In genomic region chr17:2025622-2026309, GRCh38 we compare ENCODE assay signal across 8 cellular contexts. TPM values are rescaled to one million over a fixed set of nuclear protein-coding genes. Genes with fewer than 3 reads are reported as not detected.
A peak's percentile ranks its signal among the peaks of the same experiment; 100 is the strongest.
DNase-seq lines count a peak whose midpoint lies in the region; ATAC-seq, FAIRE-seq and TF ChIP-seq lines count a peak whose summit lies in the region.

No MANE protein-coding gene starts in this region.

- peak overlapping the region; percentile 7; the same call in 1 of the 2 replicates for H2AFZ ChIP-seq in GM12878 (ENCODE audit: control insufficient read depth, low read depth, low read length)

- RAD21 ChIA-PET in GM12878 (lab: Charles Lee; ENCODE audit: unreplicated experiment), result interaction anchor here (0.6 to 0.8 kb wide), 2 partner anchors 117 to 260 kb away, joined by 3 to 5 read pairs; no protein-coding TSS in a partner anchor

- H3K4me3 ChIP-seq in GM12878 (peak overlapping the region; percentile 74), iPS-18a (ENCODE audit: low read length) (peak overlapping the region; percentile 42), skeletal muscle cell (ENCODE audit: low read depth, low read length) (peak overlapping the region; percentile 47)

- TF ChIP-seq CTCF in GM12873 (IDR thresholded peaks at IDR 0.05; ENCODE audit: insufficient read depth, low read depth, low read length, missing control alignments), result peak; percentile 50
- peak; percentile 22 to 33 (median 32); a peak in 4 of 6 replicates for TF ChIP-seq CTCF in GM12878 (IDR thresholded peaks at IDR 0.05 in 2 of 3, conservative IDR thresholded peaks at IDR 0.05 in 1 of 3; ENCODE audit: control insufficient read depth in 2 of 3, extremely low read depth in 1 of 3, insufficient read depth in 1 of 3, low read depth in 3 of 3, low read length in 3 of 3)

- no peak for FAIRE-seq in GM12878 (lab: Jason Lieb, UNC)

- no peak for TF ChIP-seq POLR2A in GM12878 (IDR thresholded peaks at IDR 0.05; ENCODE audit: low read depth, low read length)

- POLR2A ChIA-PET in GM12878 (lab: Charles Lee), result no interaction called here

- intact Hi-C loops in GM12878 (cut with micrococcal nuclease; ENCODE audit: unreplicated experiment), result no loop called here

- BruUV-seq in GM12878 (replicated peaks; lab: Mats Ljungman, UMichigan), result no TSS peak

- no peaks in the 10 kb centered on the region for H4K20me1 ChIP-seq in GM12878 (ENCODE audit: control insufficient read depth, insufficient read depth)

- peaks cover 4% of the 10 kb centered on the region for H3K4me1 ChIP-seq in GM12878 (ENCODE audit: control insufficient read depth, insufficient read depth, low read length)
- peaks cover 5% of the 10 kb centered on the region for H3K4me1 ChIP-seq in iPS-18a (ENCODE audit: control insufficient read depth, low read depth, low read length)

- no peak for ATAC-seq in GM12878
- ATAC-seq in GM21423 (IDR thresholded peaks at IDR 0.05; ENCODE audit: unreplicated experiment), result no peak

- peaks cover 5% of the 10 kb centered on the region; the same call in 1 of the 2 replicates for H3K79me2 ChIP-seq in GM12878 (ENCODE audit: control insufficient read depth, insufficient read depth, low read length)

- H3K9ac ChIP-seq in GM12878 (ENCODE audit: control insufficient read depth, insufficient read depth, low read length), result no peak overlapping the region
- H3K9ac ChIP-seq in iPS-18a (ENCODE audit: low read length), result no peak overlapping the region

- peak overlapping the region; percentile 77 for H3K4me2 ChIP-seq in GM12878 (ENCODE audit: control insufficient read depth, insufficient read depth)

- H3K27me3 ChIP-seq in GM12878 (replicated peaks in 1 of 2; ENCODE audit: control insufficient read depth in 2 of 2, insufficient read depth in 2 of 2, low read length in 1 of 2), result peaks cover 18 to 19% of the 10 kb centered on the region in 2 experiments
- H3K27me3 ChIP-seq in iPS-18a (ENCODE audit: control insufficient read depth, insufficient read depth, low read length), result peaks cover 86% of the 10 kb centered on the region

- peak; percentile 46 for TF ChIP-seq RAD21 in GM12878 (IDR thresholded peaks at IDR 0.05; ENCODE audit: insufficient read depth, low read depth, low read length)

- H3K9me3 ChIP-seq in GM12878 (replicated peaks; ENCODE audit: control insufficient read depth, insufficient read depth, low read length) (no peaks in the 10 kb centered on the region), iPS-18a (ENCODE audit: control insufficient read depth, low read depth, low read length) (no peaks in the 10 kb centered on the region)

- 5% methylated on average over 40 of the region's 55 CpGs for WGBS in GM12878 (ENCODE audit: insufficient coverage, insufficient replicate concordance, low lambda C conversion rate, missing lambda C conversion rate)

- SMC1A ChIA-PET in GM12878 (lab: Charles Lee; ENCODE audit: uncharacterized antibody, unreplicated experiment), result interaction anchor here (1.1 kb wide), 1 partner anchor 141 kb away, joined by 3 read pairs; no protein-coding TSS in a partner anchor

- CTCF ChIA-PET in GM12878 (lab: Yijun Ruan, JAX), result interaction anchor here (0.6 to 1.2 kb wide), 3 partner anchors 39 to 305 kb away, joined by 4 read pairs; no protein-coding TSS in a partner anchor

- H3K27ac ChIP-seq in GM12878 (ENCODE audit: control insufficient read depth, insufficient read depth), result no peak overlapping the region
- no peak overlapping the region for H3K27ac ChIP-seq in iPS-18a (ENCODE audit: low read length)

- in situ Hi-C loops in GM12878 (cut with MboI), result no loop called here

- no peaks in the 10 kb centered on the region for H3K36me3 ChIP-seq in GM12878 (ENCODE audit: control insufficient read depth in 2 of 2, insufficient read depth in 2 of 2, low read length in 1 of 2)
- H3K36me3 ChIP-seq in iPS-18a (ENCODE audit: control insufficient read depth, low read depth, low read length), result no peaks in the 10 kb centered on the region

- peak; percentile 74 for DNase-seq in Ammon's horn (ENCODE audit: low spot score)
- DNase-seq in NCI-H82 (lab: John Stamatoyannopoulos, UW), result peak; percentile 95
- DNase-seq in GM12878 (ENCODE audit: low read depth, low spot score), result no peak
- no peak for DNase-seq in skeletal muscle cell (ENCODE audit: low read depth)
- DNase-seq in activated gamma-delta T cell treated with Interleukin-2 at 50 U/mL for 16 hours, result no peak

- TF ChIP-seq EP300 in GM12878 (IDR thresholded peaks at IDR 0.05; ENCODE audit: borderline replicate concordance in 1 of 2, control insufficient read depth in 1 of 2, low read depth in 2 of 2, low read length in 2 of 2), result no peak

TF ChIP-seq in GM12878, 131 proteins besides CTCF, POLR2A, EP300 and RAD21 (continues in another document):
- peak; percentile 49 for TF ChIP-seq SUZ12 (IDR thresholded peaks at IDR 0.05; ENCODE audit: unreplicated experiment)

RNA-seq across cellular contexts. Expression of gene RTN4RL1, which starts 0.6 kb away (rescaled TPM):
- total RNA-seq in GM12878 (2013; cell fraction: nucleolus; rRNA removed), result 0.10 and 0.12 TPM in 2 replicates
- total RNA-seq in GM12878 (2014; rRNA removed) (0.05 and 0.11 TPM in 2 replicates), GM12878 (2014; rRNA removed; fragmentation: Illumina TruSeq; extraction: Trizol) (not detected in 2 replicates), GM12878 (2021) (0.10 and 0.13 TPM in 2 replicates)
- polyA plus RNA-seq in GM12878 (2011; ENCODE audit: low read depth), result not detected
- polyA plus RNA-seq in GM12878 (2011; rRNA removed) (not detected in 2 replicates), GM12878 (2014; fragmentation: Illumina TruSeq; extraction: Trizol) (not detected in 2 replicates), GM12878 (2014; fragmentation: Nextera tagmentation; extraction: Ambion mirVana) (not detected), GM12878 (2014; rRNA removed) (0.03 and 0.08 TPM in 2 replicates), GM12878 (2016; fragmentation: Nextera tagmentation; extraction: Ambion mirVana) (not detected)
- polyA plus RNA-seq in GM12878 (2011; cell fraction: cytosol; rRNA removed), result 0.01 TPM in 1 of 2 replicates, not detected in the other
- 0.03 TPM in 1 of 2 replicates, not detected in the other for polyA plus RNA-seq in GM12878 (2011; cell fraction: nucleus; rRNA removed)
- polyA plus RNA-seq in GM12878 (2012), result 0.04 TPM in 1 of 2 replicates, not detected in the other
- not detected in 2 replicates for polyA minus RNA-seq in GM12878 (2011; rRNA and poly(A)+ RNA removed)
- polyA minus RNA-seq in GM12878 (2011; cell fraction: cytosol; rRNA and poly(A)+ RNA removed), result not detected in 2 replicates
- not detected in 2 replicates for polyA minus RNA-seq in GM12878 (2011; cell fraction: nucleus; rRNA and poly(A)+ RNA removed)

RNA-seq across cellular contexts. Expression of gene DPH1, which starts 4.2 kb away (rescaled TPM):
- total RNA-seq in GM12878 (2013; cell fraction: nucleolus; rRNA removed), result 111 and 119 TPM in 2 replicates
- total RNA-seq in GM12878 (2014; rRNA removed) (21.1 and 22.5 TPM in 2 replicates), GM12878 (2014; rRNA removed; fragmentation: Illumina TruSeq; extraction: Trizol) (13.4 and 17.5 TPM in 2 replicates), GM12878 (2021) (20.2 and 21.3 TPM in 2 replicates)
- polyA plus RNA-seq in GM12878 (2011; ENCODE audit: low read depth), result 13.9 TPM
- polyA plus RNA-seq in GM12878 (2011; rRNA removed) (16.0 and 33.6 TPM in 2 replicates), GM12878 (2014; fragmentation: Illumina TruSeq; extraction: Trizol) (7.1 and 16.0 TPM in 2 replicates), GM12878 (2014; fragmentation: Nextera tagmentation; extraction: Ambion mirVana) (under 1 TPM; 0.29 to 0.95 TPM), GM12878 (2014; rRNA removed) (22.2 and 24.4 TPM in 2 replicates), GM12878 (2016; fragmentation: Nextera tagmentation; extraction: Ambion mirVana) (10 to 100 TPM; 19.0 to 22.0 TPM)
- 39.9 and 44.5 TPM in 2 replicates for polyA plus RNA-seq in GM12878 (2011; cell fraction: cytosol; rRNA removed)
- polyA plus RNA-seq in GM12878 (2011; cell fraction: nucleus; rRNA removed), result 194 and 207 TPM in 2 replicates
- polyA plus RNA-seq in GM12878 (2012), result 32.2 and 34.3 TPM in 2 replicates
- 23.5 and 37.9 TPM in 2 replicates for polyA minus RNA-seq in GM12878 (2011; rRNA and poly(A)+ RNA removed)
- polyA minus RNA-seq in GM12878 (2011; cell fraction: cytosol; rRNA and poly(A)+ RNA removed), result 12.2 and 19.2 TPM in 2 replicates
- 38.8 and 48.8 TPM in 2 replicates for polyA minus RNA-seq in GM12878 (2011; cell fraction: nucleus; rRNA and poly(A)+ RNA removed)

RNA-seq across cellular contexts. Expression of gene OVCA2, which starts 16.1 kb away (rescaled TPM):
- total RNA-seq in GM12878 (2013; cell fraction: nucleolus; rRNA removed), result 4.1 and 4.5 TPM in 2 replicates
- 57.5 and 58.6 TPM in 2 replicates for total RNA-seq in GM12878 (2014; rRNA removed)
- 25.5 and 29.1 TPM in 2 replicates for total RNA-seq in GM12878 (2014; rRNA removed; fragmentation: Illumina TruSeq; extraction: Trizol)
- 39.7 and 46.9 TPM in 2 replicates for total RNA-seq in GM12878 (2021)
- 15.9 TPM for polyA plus RNA-seq in GM12878 (2011; ENCODE audit: low read depth)
- polyA plus RNA-seq in GM12878 (2011; rRNA removed), result 21.8 and 34.6 TPM in 2 replicates
- polyA plus RNA-seq in GM12878 (2011; cell fraction: cytosol; rRNA removed), result 57.5 and 70.9 TPM in 2 replicates
- polyA plus RNA-seq in GM12878 (2011; cell fraction: nucleus; rRNA removed), result 27.2 and 42.6 TPM in 2 replicates
- 26.0 and 30.9 TPM in 2 replicates for polyA plus RNA-seq in GM12878 (2012)
- polyA plus RNA-seq in GM12878 (2014; fragmentation: Illumina TruSeq; extraction: Trizol), result 24.8 and 32.5 TPM in 2 replicates
- 10 to 100 TPM in 1 of 2 experiments, 1 to 10 TPM in 1; 6.1 to 14.2 TPM for polyA plus RNA-seq in GM12878 (2014; fragmentation: Nextera tagmentation; extraction: Ambion mirVana)
- polyA plus RNA-seq in GM12878 (2014; rRNA removed), result 49.5 and 59.8 TPM in 2 replicates
- 10 to 100 TPM; 73.6 to 75.3 TPM for polyA plus RNA-seq in GM12878 (2016; fragmentation: Nextera tagmentation; extraction: Ambion mirVana)
- polyA minus RNA-seq in GM12878 (2011; rRNA and poly(A)+ RNA removed), result 18.9 and 41.3 TPM in 2 replicates
- 9.4 and 10.5 TPM in 2 replicates for polyA minus RNA-seq in GM12878 (2011; cell fraction: cytosol; rRNA and poly(A)+ RNA removed)
- 2.3 and 5.2 TPM in 2 replicates for polyA minus RNA-seq in GM12878 (2011; cell fraction: nucleus; rRNA and poly(A)+ RNA removed)

RNA-seq across cellular contexts. Expression of gene HIC1, which starts 29.1 kb away (rescaled TPM):
- total RNA-seq in GM12878 (2013; cell fraction: nucleolus; rRNA removed), result 220 and 277 TPM in 2 replicates
- total RNA-seq in GM12878 (2014; rRNA removed), result 30.8 and 40.8 TPM in 2 replicates
- 4.6 and 4.9 TPM in 2 replicates for total RNA-seq in GM12878 (2014; rRNA removed; fragmentation: Illumina TruSeq; extraction: Trizol)
- 55.4 and 61.1 TPM in 2 replicates for total RNA-seq in GM12878 (2021)
- polyA plus RNA-seq in GM12878 (2011; ENCODE audit: low read depth), result 8.2 TPM
- 4.2 and 10.5 TPM in 2 replicates for polyA plus RNA-seq in GM12878 (2011; rRNA removed)
- 16.0 and 34.6 TPM in 2 replicates for polyA plus RNA-seq in GM12878 (2011; cell fraction: cytosol; rRNA removed)
- 88.9 and 92.7 TPM in 2 replicates for polyA plus RNA-seq in GM12878 (2011; cell fraction: nucleus; rRNA removed)
- polyA plus RNA-seq in GM12878 (2012), result 38.9 and 49.7 TPM in 2 replicates
- polyA plus RNA-seq in GM12878 (2014; fragmentation: Illumina TruSeq; extraction: Trizol), result 0.81 and 1.8 TPM in 2 replicates
- under 1 TPM; 0.11 to 0.57 TPM for polyA plus RNA-seq in GM12878 (2014; fragmentation: Nextera tagmentation; extraction: Ambion mirVana)
- polyA plus RNA-seq in GM12878 (2014; rRNA removed), result 26.5 and 40.9 TPM in 2 replicates
- polyA plus RNA-seq in GM12878 (2016; fragmentation: Nextera tagmentation; extraction: Ambion mirVana), result 1 to 10 TPM; 2.0 to 4.9 TPM
- polyA minus RNA-seq in GM12878 (2011; rRNA and poly(A)+ RNA removed), result 9.8 and 22.7 TPM in 2 replicates
- 23.8 and 29.3 TPM in 2 replicates for polyA minus RNA-seq in GM12878 (2011; cell fraction: cytosol; rRNA and poly(A)+ RNA removed)
- polyA minus RNA-seq in GM12878 (2011; cell fraction: nucleus; rRNA and poly(A)+ RNA removed), result 47.3 and 88.0 TPM in 2 replicates

Comparison
In these comparisons a context has a peak if more than half of its experiments do, and no peak if none do; other contexts are left out.
1. DNase-seq: peak in Ammon's horn (single experiment) and NCI-H82 (single experiment); none in GM12878 (single experiment), skeletal muscle cell (single experiment) and activated gamma-delta T cell treated with Interleukin-2 at 50 U/mL for 16 hours (single experiment).
2. Peak in every context shown above with its lines, with median percentiles within 50 percentile points of each other: H3K4me3 ChIP-seq.